ENCODE assay signal across 1 cellular context in genomic region chr3:5138214-5138981, GRCh38.
TF ChIP-seq lines count a peak whose summit lies in the region.

No MANE protein-coding gene starts in this region.

TF ChIP-seq in HepG2, 621 proteins besides CTCF, POLR2A, EP300 and RAD21 (continues in another document):
- TF ChIP-seq NFIC (IDR thresholded peaks at IDR 0.05; ENCODE audit: low read length) = peak; percentile 64; the same call in 1 of the 2 replicates
- TF ChIP-seq, protein P1, sequence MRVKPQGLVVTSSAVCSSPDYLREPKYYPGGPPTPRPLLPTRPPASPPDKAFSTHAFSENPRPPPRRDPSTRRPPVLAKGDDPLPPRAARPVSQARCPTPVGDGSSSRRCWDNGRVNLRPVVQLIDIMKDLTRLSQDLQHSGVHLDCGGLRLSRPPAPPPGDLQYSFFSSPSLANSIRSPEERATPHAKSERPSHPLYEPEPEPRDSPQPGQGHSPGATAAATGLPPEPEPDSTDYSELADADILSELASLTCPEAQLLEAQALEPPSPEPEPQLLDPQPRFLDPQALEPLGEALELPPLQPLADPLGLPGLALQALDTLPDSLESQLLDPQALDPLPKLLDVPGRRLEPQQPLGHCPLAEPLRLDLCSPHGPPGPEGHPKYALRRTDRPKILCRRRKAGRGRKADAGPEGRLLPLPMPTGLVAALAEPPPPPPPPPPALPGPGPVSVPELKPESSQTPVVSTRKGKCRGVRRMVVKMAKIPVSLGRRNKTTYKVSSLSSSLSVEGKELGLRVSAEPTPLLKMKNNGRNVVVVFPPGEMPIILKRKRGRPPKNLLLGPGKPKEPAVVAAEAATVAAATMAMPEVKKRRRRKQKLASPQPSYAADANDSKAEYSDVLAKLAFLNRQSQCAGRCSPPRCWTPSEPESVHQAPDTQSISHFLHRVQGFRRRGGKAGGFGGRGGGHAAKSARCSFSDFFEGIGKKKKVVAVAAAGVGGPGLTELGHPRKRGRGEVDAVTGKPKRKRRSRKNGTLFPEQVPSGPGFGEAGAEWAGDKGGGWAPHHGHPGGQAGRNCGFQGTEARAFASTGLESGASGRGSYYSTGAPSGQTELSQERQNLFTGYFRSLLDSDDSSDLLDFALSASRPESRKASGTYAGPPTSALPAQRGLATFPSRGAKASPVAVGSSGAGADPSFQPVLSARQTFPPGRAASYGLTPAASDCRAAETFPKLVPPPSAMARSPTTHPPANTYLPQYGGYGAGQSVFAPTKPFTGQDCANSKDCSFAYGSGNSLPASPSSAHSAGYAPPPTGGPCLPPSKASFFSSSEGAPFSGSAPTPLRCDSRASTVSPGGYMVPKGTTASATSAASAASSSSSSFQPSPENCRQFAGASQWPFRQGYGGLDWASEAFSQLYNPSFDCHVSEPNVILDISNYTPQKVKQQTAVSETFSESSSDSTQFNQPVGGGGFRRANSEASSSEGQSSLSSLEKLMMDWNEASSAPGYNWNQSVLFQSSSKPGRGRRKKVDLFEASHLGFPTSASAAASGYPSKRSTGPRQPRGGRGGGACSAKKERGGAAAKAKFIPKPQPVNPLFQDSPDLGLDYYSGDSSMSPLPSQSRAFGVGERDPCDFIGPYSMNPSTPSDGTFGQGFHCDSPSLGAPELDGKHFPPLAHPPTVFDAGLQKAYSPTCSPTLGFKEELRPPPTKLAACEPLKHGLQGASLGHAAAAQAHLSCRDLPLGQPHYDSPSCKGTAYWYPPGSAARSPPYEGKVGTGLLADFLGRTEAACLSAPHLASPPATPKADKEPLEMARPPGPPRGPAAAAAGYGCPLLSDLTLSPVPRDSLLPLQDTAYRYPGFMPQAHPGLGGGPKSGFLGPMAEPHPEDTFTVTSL (CRISPR knock-in tag; IDR thresholded peaks at IDR 0.05; ENCODE audit: borderline replicate concordance) = peak; percentile 72; the same call in 1 of the 2 replicates
- TF ChIP-seq NR2C2 (CRISPR knock-in tag; IDR thresholded peaks at IDR 0.05; ENCODE audit: borderline replicate concordance) = peak; percentile 77
- TF ChIP-seq FOXC1 (CRISPR knock-in tag; IDR thresholded peaks at IDR 0.05; ENCODE audit: borderline replicate concordance) = no peak
- TF ChIP-seq, protein P2, sequence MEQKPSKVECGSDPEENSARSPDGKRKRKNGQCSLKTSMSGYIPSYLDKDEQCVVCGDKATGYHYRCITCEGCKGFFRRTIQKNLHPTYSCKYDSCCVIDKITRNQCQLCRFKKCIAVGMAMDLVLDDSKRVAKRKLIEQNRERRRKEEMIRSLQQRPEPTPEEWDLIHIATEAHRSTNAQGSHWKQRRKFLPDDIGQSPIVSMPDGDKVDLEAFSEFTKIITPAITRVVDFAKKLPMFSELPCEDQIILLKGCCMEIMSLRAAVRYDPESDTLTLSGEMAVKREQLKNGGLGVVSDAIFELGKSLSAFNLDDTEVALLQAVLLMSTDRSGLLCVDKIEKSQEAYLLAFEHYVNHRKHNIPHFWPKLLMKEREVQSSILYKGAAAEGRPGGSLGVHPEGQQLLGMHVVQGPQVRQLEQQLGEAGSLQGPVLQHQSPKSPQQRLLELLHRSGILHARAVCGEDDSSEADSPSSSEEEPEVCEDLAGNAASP (CRISPR knock-in tag; IDR thresholded peaks at IDR 0.05; ENCODE audit: borderline replicate concordance) = peak; percentile 71; the same call in 1 of the 2 replicates
- TF ChIP-seq HDAC2 (CRISPR knock-in tag; IDR thresholded peaks at IDR 0.05) = 0 out of 2 replicates have a peak, but pooled peaks have one; percentile 18
- TF ChIP-seq HMG20A (CRISPR knock-in tag; IDR thresholded peaks at IDR 0.05; ENCODE audit: borderline replicate concordance) = peak; percentile 37; the same call in 1 of the 2 replicates
- peak; percentile 77 to 98 for TF ChIP-seq NR2F1 (CRISPR knock-in tag; IDR thresholded peaks at IDR 0.05)
- peak; percentile 61 for TF ChIP-seq SOX5 (CRISPR knock-in tag; IDR thresholded peaks at IDR 0.05; ENCODE audit: borderline replicate concordance)
- TF ChIP-seq ARID3A (IDR thresholded peaks at IDR 0.05; ENCODE audit: low read depth, low read length) = peak; percentile 77
- no peak for TF ChIP-seq EZH2 (conservative IDR thresholded peaks at IDR 0.05; ENCODE audit: low read depth, low read length)
- peak; percentile 95 for TF ChIP-seq NR2F6 (IDR thresholded peaks at IDR 0.05)
- TF ChIP-seq NR2F6 (CRISPR knock-in tag; IDR thresholded peaks at IDR 0.05) = peak; percentile 94
- TF ChIP-seq SMARCE1 (IDR thresholded peaks at IDR 0.05; ENCODE audit: borderline replicate concordance) = no peak
- peak; percentile 77; the same call in 1 of the 2 replicates for TF ChIP-seq LCORL (IDR thresholded peaks at IDR 0.05)
- TF ChIP-seq LCORL (CRISPR knock-in tag; IDR thresholded peaks at IDR 0.05) = 0 out of 2 replicates have a peak, but pooled peaks have one; percentile 15
- TF ChIP-seq ISL2 (CRISPR knock-in tag; IDR thresholded peaks at IDR 0.05) = peak; percentile 70; the same call in 1 of the 2 replicates
- TF ChIP-seq KAT8 (CRISPR knock-in tag; IDR thresholded peaks at IDR 0.05) = 0 out of 2 replicates have a peak, but pooled peaks have one; percentile 29
- TF ChIP-seq, protein P3, sequence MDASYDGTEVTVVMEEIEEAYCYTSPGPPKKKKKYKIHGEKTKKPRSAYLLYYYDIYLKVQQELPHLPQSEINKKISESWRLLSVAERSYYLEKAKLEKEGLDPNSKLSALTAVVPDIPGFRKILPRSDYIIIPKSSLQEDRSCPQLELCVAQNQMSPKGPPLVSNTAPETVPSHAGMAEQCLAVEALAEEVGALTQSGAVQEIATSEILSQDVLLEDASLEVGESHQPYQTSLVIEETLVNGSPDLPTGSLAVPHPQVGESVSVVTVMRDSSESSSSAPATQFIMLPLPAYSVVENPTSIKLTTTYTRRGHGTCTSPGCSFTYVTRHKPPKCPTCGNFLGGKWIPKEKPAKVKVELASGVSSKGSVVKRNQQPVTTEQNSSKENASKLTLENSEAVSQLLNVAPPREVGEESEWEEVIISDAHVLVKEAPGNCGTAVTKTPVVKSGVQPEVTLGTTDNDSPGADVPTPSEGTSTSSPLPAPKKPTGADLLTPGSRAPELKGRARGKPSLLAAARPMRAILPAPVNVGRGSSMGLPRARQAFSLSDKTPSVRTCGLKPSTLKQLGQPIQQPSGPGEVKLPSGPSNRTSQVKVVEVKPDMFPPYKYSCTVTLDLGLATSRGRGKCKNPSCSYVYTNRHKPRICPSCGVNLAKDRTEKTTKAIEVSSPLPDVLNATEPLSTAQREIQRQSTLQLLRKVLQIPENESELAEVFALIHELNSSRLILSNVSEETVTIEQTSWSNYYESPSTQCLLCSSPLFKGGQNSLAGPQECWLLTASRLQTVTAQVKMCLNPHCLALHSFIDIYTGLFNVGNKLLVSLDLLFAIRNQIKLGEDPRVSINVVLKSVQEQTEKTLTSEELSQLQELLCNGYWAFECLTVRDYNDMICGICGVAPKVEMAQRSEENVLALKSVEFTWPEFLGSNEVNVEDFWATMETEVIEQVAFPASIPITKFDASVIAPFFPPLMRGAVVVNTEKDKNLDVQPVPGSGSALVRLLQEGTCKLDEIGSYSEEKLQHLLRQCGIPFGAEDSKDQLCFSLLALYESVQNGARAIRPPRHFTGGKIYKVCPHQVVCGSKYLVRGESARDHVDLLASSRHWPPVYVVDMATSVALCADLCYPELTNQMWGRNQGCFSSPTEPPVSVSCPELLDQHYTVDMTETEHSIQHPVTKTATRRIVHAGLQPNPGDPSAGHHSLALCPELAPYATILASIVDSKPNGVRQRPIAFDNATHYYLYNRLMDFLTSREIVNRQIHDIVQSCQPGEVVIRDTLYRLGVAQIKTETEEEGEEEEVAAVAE (CRISPR knock-in tag; IDR thresholded peaks at IDR 0.05; ENCODE audit: borderline replicate concordance) = 0 out of 2 replicates have a peak, but pooled peaks have one; percentile 17
- TF ChIP-seq MIXL1 (CRISPR knock-in tag; IDR thresholded peaks at IDR 0.05) = peak; percentile 27; the same call in 1 of the 2 replicates
- no peak for TF ChIP-seq PAF1 (CRISPR knock-in tag; IDR thresholded peaks at IDR 0.05)
- no peak for TF ChIP-seq ZNF367 (CRISPR knock-in tag; IDR thresholded peaks at IDR 0.05; ENCODE audit: borderline replicate concordance)
- TF ChIP-seq RXRB (CRISPR knock-in tag; IDR thresholded peaks at IDR 0.05; ENCODE audit: borderline replicate concordance) = peak; percentile 81
- TF ChIP-seq ZNF589 (CRISPR knock-in tag; conservative IDR thresholded peaks at IDR 0.05) = no peak
- TF ChIP-seq HNF4A (CRISPR knock-in tag; IDR thresholded peaks at IDR 0.05) = peak; percentile 75
- no peak for TF ChIP-seq SOX6 (IDR thresholded peaks at IDR 0.05)
- peak; percentile 71 for TF ChIP-seq SOX6 (CRISPR knock-in tag; IDR thresholded peaks at IDR 0.05)
- no peak for TF ChIP-seq ZNF569 (CRISPR knock-in tag; IDR thresholded peaks at IDR 0.05; ENCODE audit: borderline replicate concordance)
- TF ChIP-seq SMYD3 (CRISPR knock-in tag; IDR thresholded peaks at IDR 0.05) = 0 out of 2 replicates have a peak, but pooled peaks have one; percentile 35
- 0 out of 2 replicates have a peak, but pooled peaks have one; percentile 63 for TF ChIP-seq HNF4G (IDR thresholded peaks at IDR 0.05; ENCODE audit: borderline replicate concordance, low read depth, low read length)
- no peak for TF ChIP-seq HNF4G (CRISPR knock-in tag; IDR thresholded peaks at IDR 0.05; ENCODE audit: borderline replicate concordance, low read depth)
- peak; percentile 85 for TF ChIP-seq TEAD3 (CRISPR knock-in tag; optimal IDR thresholded peaks at IDR 0.05; ENCODE audit: borderline replicate concordance)
- TF ChIP-seq ZNF264 (CRISPR knock-in tag; IDR thresholded peaks at IDR 0.05) = 0 out of 2 replicates have a peak, but pooled peaks have one; percentile 17
- peak; percentile 80 for TF ChIP-seq JUN (CRISPR knock-in tag; IDR thresholded peaks at IDR 0.05)
- TF ChIP-seq SOX13 (IDR thresholded peaks at IDR 0.05) = no peak
- peak in 1 of 2 experiments; percentile 71; a peak in 2 of 4 replicates for TF ChIP-seq SOX13 (CRISPR knock-in tag; conservative IDR thresholded peaks at IDR 0.05 in 1 of 2, IDR thresholded peaks at IDR 0.05 in 1 of 2)
- TF ChIP-seq ARID5B (CRISPR knock-in tag; IDR thresholded peaks at IDR 0.05) = peak; percentile 84
- TF ChIP-seq, protein P4, sequence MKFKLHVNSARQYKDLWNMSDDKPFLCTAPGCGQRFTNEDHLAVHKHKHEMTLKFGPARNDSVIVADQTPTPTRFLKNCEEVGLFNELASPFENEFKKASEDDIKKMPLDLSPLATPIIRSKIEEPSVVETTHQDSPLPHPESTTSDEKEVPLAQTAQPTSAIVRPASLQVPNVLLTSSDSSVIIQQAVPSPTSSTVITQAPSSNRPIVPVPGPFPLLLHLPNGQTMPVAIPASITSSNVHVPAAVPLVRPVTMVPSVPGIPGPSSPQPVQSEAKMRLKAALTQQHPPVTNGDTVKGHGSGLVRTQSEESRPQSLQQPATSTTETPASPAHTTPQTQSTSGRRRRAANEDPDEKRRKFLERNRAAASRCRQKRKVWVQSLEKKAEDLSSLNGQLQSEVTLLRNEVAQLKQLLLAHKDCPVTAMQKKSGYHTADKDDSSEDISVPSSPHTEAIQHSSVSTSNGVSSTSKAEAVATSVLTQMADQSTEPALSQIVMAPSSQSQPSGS (CRISPR knock-in tag; IDR thresholded peaks at IDR 0.05) = peak; percentile 80; the same call in 1 of the 2 replicates
- TF ChIP-seq, protein P5, sequence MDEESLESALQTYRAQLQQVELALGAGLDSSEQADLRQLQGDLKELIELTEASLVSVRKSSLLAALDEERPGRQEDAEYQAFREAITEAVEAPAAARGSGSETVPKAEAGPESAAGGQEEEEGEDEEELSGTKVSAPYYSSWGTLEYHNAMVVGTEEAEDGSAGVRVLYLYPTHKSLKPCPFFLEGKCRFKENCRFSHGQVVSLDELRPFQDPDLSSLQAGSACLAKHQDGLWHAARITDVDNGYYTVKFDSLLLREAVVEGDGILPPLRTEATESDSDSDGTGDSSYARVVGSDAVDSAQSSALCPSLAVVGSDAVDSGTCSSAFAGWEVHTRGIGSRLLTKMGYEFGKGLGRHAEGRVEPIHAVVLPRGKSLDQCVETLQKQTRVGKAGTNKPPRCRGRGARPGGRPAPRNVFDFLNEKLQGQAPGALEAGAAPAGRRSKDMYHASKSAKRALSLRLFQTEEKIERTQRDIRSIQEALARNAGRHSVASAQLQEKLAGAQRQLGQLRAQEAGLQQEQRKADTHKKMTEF (CRISPR knock-in tag; IDR thresholded peaks at IDR 0.05) = peak; percentile 57
- TF ChIP-seq ZKSCAN8 (CRISPR knock-in tag; IDR thresholded peaks at IDR 0.05; ENCODE audit: borderline replicate concordance) = peak; percentile 41; the same call in 1 of the 2 replicates
- peak; percentile 19; the same call in 1 of the 2 replicates for TF ChIP-seq RCOR2 (CRISPR knock-in tag; IDR thresholded peaks at IDR 0.05)
- TF ChIP-seq FOXJ3 (CRISPR knock-in tag; IDR thresholded peaks at IDR 0.05; ENCODE audit: borderline replicate concordance) = peak; percentile 60; the same call in 1 of the 2 replicates
- TF ChIP-seq ZNF232 (CRISPR knock-in tag; IDR thresholded peaks at IDR 0.05; ENCODE audit: borderline replicate concordance) = no peak
- peak; percentile 85 for TF ChIP-seq NCOR1 (IDR thresholded peaks at IDR 0.05; ENCODE audit: borderline replicate concordance, low read length)
